In genomic region chr17:76816590-76817135, GRCh38 we compare ENCODE assay signal across 8 cellular contexts. TPM values are rescaled to one million over a fixed set of nuclear protein-coding genes. Genes with fewer than 3 reads are reported as not detected.
DNase-seq lines count a peak whose midpoint lies in the region; ATAC-seq and TF ChIP-seq lines count a peak whose summit lies in the region.

No MANE protein-coding gene starts in this region.

- intact Hi-C loops in left cardiac atrium (cut with DNase I) = no loop called here

- peak; percentile 35 for DNase-seq in DMS 273 treated with DMSO at 0.1 percent for 48 hours (lab: John Stamatoyannopoulos, UW)
- DNase-seq in SHP77 treated with DMSO at 0.1 percent for 48 hours (lab: John Stamatoyannopoulos, UW) = peak; percentile 56
- DNase-seq in activated effector memory CD4-positive, alpha-beta T cell treated with anti-CD3 and anti-CD28 coated beads, Interleukin-2, amount 50 U/mL, for 16 hours = peak; percentile 81
- peak; percentile 39 for DNase-seq in left cardiac atrium
- peak; percentile 17 to 25 (median 23) for DNase-seq in stimulated activated CD4-positive, alpha-beta T cell treated with anti-CD3 and anti-CD28 coated beads, Interleukin-12 subunit alpha, Interleukin-12 subunit beta, amount 100 ng/mL, for 48 hours (ENCODE audit: low read depth in 2 of 3, low spot score in 1 of 3)

- peak; percentile 69 for TF ChIP-seq CTCF in LNCAP (IDR thresholded peaks at IDR 0.05)

- peak in 1 of 2 donors; percentile 38 for ATAC-seq in left cardiac atrium
- no peak for ATAC-seq in HG02642 (IDR thresholded peaks at IDR 0.05; ENCODE audit: poor library complexity, unreplicated experiment)
- ATAC-seq in GM19328 (IDR thresholded peaks at IDR 0.05; ENCODE audit: unreplicated experiment) = no peak

RNA-seq across cellular contexts. Expression of gene MGAT5B, which starts 51.5 kb away (rescaled TPM):
- under 1 TPM; 0.15 to 0.21 TPM for total RNA-seq in left cardiac atrium

Comparison
In these comparisons a context has a peak if more than half of its experiments do, and no peak if none do; other contexts are left out.
1. DNase-seq: peak in every context shown above with its lines; median percentile 81 in activated effector memory CD4-positive, alpha-beta T cell treated with anti-CD3 and anti-CD28 coated beads, Interleukin-2, amount 50 U/mL, for 16 hours; 56 in SHP77 treated with DMSO at 0.1 percent for 48 hours; 39 in left cardiac atrium; 35 in DMS 273 treated with DMSO at 0.1 percent for 48 hours; 23 in stimulated activated CD4-positive, alpha-beta T cell treated with anti-CD3 and anti-CD28 coated beads, Interleukin-12 subunit alpha, Interleukin-12 subunit beta, amount 100 ng/mL, for 48 hours.